1 cellular context compared by ENCODE assay signal in the genomic region with DNA sequence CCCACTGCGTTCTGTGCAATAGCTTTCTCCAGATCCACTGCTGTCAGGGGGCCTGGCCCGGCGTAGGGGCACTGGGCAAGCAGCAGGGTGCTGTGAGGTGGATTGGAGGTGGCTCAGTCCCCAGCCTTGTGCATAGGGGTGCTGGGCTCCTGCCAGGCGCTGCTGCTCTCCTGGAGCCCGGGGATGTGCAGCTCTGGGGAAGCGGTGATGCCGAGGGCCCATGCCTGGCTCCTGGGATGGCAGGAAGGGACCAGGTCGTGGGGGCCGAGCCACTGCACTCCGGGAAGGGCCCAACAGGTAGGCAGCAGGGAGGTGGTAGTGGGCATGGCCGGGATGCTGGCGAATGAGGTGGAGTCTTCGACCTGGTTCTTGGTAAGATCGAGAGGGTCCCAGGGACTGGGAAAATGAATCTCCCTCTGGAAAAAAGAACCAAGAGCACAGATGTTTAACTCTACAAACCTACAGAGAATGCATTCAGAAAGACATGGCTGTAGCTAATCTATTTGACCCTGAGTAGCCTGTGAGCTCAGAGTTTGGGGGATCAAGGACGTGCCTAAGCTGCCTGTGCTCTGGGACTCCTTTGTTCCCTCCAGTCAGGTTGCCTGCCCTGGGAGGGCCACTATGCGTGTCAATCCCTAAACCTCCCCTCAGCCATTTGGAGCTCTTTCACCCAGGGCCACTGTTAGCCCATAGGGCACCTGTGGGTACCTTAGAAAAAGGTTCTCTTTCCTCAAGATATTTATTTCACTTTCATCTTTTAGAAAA.
A peak's percentile ranks its signal among the peaks of the same experiment; 100 is the strongest.
TF ChIP-seq lines count a peak whose summit lies in the region.

No MANE protein-coding gene starts in this region.

TF ChIP-seq in HepG2, 621 proteins besides CTCF, POLR2A, EP300 and RAD21 (continues in another document):
- TF ChIP-seq, protein P1, sequence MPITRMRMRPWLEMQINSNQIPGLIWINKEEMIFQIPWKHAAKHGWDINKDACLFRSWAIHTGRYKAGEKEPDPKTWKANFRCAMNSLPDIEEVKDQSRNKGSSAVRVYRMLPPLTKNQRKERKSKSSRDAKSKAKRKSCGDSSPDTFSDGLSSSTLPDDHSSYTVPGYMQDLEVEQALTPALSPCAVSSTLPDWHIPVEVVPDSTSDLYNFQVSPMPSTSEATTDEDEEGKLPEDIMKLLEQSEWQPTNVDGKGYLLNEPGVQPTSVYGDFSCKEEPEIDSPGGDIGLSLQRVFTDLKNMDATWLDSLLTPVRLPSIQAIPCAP (CRISPR knock-in tag; IDR thresholded peaks at IDR 0.05; ENCODE audit: low read depth): no peak
- TF ChIP-seq NFE2L2 (IDR thresholded peaks at IDR 0.05; ENCODE audit: low read length): no peak
- no peak for TF ChIP-seq KDM3A (CRISPR knock-in tag; IDR thresholded peaks at IDR 0.05; ENCODE audit: low read depth)
- TF ChIP-seq ZNF619 (CRISPR knock-in tag; IDR thresholded peaks at IDR 0.05): no peak
- no peak for TF ChIP-seq FOXK1 (CRISPR knock-in tag; IDR thresholded peaks at IDR 0.05; ENCODE audit: borderline replicate concordance, low read depth)
- no peak for TF ChIP-seq ZBTB26 (CRISPR knock-in tag; IDR thresholded peaks at IDR 0.05; ENCODE audit: borderline replicate concordance)
- no peak for TF ChIP-seq ZBED4 (CRISPR knock-in tag; IDR thresholded peaks at IDR 0.05; ENCODE audit: borderline replicate concordance)
- peak; percentile 19; the same call in 1 of the 2 replicates for TF ChIP-seq ZFX (CRISPR knock-in tag; IDR thresholded peaks at IDR 0.05; ENCODE audit: low read depth)
- TF ChIP-seq NR2C2 (CRISPR knock-in tag; IDR thresholded peaks at IDR 0.05; ENCODE audit: borderline replicate concordance): 0 out of 2 replicates have a peak, but pooled peaks have one; percentile 37
- TF ChIP-seq PHF8 (CRISPR knock-in tag; IDR thresholded peaks at IDR 0.05): no peak
- TF ChIP-seq MED8 (CRISPR knock-in tag; IDR thresholded peaks at IDR 0.05; ENCODE audit: insufficient replicate concordance): no peak
- no peak for TF ChIP-seq PRMT3 (CRISPR knock-in tag; IDR thresholded peaks at IDR 0.05; ENCODE audit: borderline replicate concordance, low read depth)
- TF ChIP-seq MYNN (CRISPR knock-in tag; IDR thresholded peaks at IDR 0.05; ENCODE audit: low read depth): no peak
- TF ChIP-seq MIER2 (CRISPR knock-in tag; IDR thresholded peaks at IDR 0.05): no peak
- TF ChIP-seq TGIF2 (CRISPR knock-in tag; IDR thresholded peaks at IDR 0.05): no peak
- TF ChIP-seq ZNF460 (CRISPR knock-in tag; IDR thresholded peaks at IDR 0.05; ENCODE audit: borderline replicate concordance): no peak
- no peak for TF ChIP-seq SIN3A (IDR thresholded peaks at IDR 0.05; ENCODE audit: borderline replicate concordance, low read depth, low read length)
- no peak for TF ChIP-seq ZNF350 (CRISPR knock-in tag; IDR thresholded peaks at IDR 0.05; ENCODE audit: borderline replicate concordance, low read depth)
- no peak for TF ChIP-seq NONO (IDR thresholded peaks at IDR 0.05)
- TF ChIP-seq NONO (CRISPR knock-in tag; conservative IDR thresholded peaks at IDR 0.05): peak; percentile 23; the same call in 1 of the 2 replicates
- TF ChIP-seq ZNF333 (CRISPR knock-in tag; IDR thresholded peaks at IDR 0.05; ENCODE audit: borderline replicate concordance): no peak
- no peak for TF ChIP-seq CEBPZ (IDR thresholded peaks at IDR 0.05; ENCODE audit: low read length)
- no peak for TF ChIP-seq PHF20 (CRISPR knock-in tag; IDR thresholded peaks at IDR 0.05)
- TF ChIP-seq ZBTB38 (CRISPR knock-in tag; IDR thresholded peaks at IDR 0.05): no peak; the same call in 1 of the 2 replicates
- no peak for TF ChIP-seq TRAFD1 (CRISPR knock-in tag; IDR thresholded peaks at IDR 0.05; ENCODE audit: borderline replicate concordance)
- no peak for TF ChIP-seq MAFG (CRISPR knock-in tag; IDR thresholded peaks at IDR 0.05)
- TF ChIP-seq BORCS8-MEF2B (CRISPR knock-in tag; IDR thresholded peaks at IDR 0.05): 0 out of 2 replicates have a peak, but pooled peaks have one; percentile 27
- TF ChIP-seq ZNF841 (CRISPR knock-in tag; IDR thresholded peaks at IDR 0.05; ENCODE audit: borderline replicate concordance): peak; percentile 68; the same call in 1 of the 2 replicates
- TF ChIP-seq HNF4A (CRISPR knock-in tag; IDR thresholded peaks at IDR 0.05): peak; percentile 71
- TF ChIP-seq ZNF468 (CRISPR knock-in tag; IDR thresholded peaks at IDR 0.05): no peak
- no peak for TF ChIP-seq HMG20A (CRISPR knock-in tag; IDR thresholded peaks at IDR 0.05; ENCODE audit: borderline replicate concordance)
- no peak for TF ChIP-seq CAMTA2 (CRISPR knock-in tag; IDR thresholded peaks at IDR 0.05; ENCODE audit: borderline replicate concordance)
- TF ChIP-seq DNMT1 (CRISPR knock-in tag; IDR thresholded peaks at IDR 0.05): 0 out of 2 replicates have a peak, but pooled peaks have one; percentile 27
- no peak for TF ChIP-seq HBP1 (CRISPR knock-in tag; IDR thresholded peaks at IDR 0.05; ENCODE audit: low read depth)
- TF ChIP-seq ZFP36 (IDR thresholded peaks at IDR 0.05; ENCODE audit: borderline replicate concordance, low read depth, low read length, partially characterized antibody): no peak
- no peak for TF ChIP-seq NFIB (CRISPR knock-in tag; IDR thresholded peaks at IDR 0.05; ENCODE audit: borderline replicate concordance)
- TF ChIP-seq SUZ12 (IDR thresholded peaks at IDR 0.05; ENCODE audit: low read depth, low read length): no peak
- TF ChIP-seq ZBTB21 (CRISPR knock-in tag; IDR thresholded peaks at IDR 0.05): no peak
- no peak for TF ChIP-seq ZNF264 (CRISPR knock-in tag; IDR thresholded peaks at IDR 0.05)
- TF ChIP-seq ZZZ3 (CRISPR knock-in tag; IDR thresholded peaks at IDR 0.05; ENCODE audit: borderline replicate concordance): no peak
- TF ChIP-seq, protein P2, sequence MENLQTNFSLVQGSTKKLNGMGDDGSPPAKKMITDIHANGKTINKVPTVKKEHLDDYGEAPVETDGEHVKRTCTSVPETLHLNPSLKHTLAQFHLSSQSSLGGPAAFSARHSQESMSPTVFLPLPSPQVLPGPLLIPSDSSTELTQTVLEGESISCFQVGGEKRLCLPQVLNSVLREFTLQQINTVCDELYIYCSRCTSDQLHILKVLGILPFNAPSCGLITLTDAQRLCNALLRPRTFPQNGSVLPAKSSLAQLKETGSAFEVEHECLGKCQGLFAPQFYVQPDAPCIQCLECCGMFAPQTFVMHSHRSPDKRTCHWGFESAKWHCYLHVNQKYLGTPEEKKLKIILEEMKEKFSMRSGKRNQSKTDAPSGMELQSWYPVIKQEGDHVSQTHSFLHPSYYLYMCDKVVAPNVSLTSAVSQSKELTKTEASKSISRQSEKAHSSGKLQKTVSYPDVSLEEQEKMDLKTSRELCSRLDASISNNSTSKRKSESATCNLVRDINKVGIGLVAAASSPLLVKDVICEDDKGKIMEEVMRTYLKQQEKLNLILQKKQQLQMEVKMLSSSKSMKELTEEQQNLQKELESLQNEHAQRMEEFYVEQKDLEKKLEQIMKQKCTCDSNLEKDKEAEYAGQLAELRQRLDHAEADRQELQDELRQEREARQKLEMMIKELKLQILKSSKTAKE (CRISPR knock-in tag; IDR thresholded peaks at IDR 0.05; ENCODE audit: borderline replicate concordance): 0 out of 2 replicates have a peak, but pooled peaks have one; percentile 12
- TF ChIP-seq SYNCRIP (IDR thresholded peaks at IDR 0.05; ENCODE audit: insufficient read depth, low read depth, low read length): no peak
- TF ChIP-seq ZFP36L2 (CRISPR knock-in tag; IDR thresholded peaks at IDR 0.05): no peak
- TF ChIP-seq, protein P3, sequence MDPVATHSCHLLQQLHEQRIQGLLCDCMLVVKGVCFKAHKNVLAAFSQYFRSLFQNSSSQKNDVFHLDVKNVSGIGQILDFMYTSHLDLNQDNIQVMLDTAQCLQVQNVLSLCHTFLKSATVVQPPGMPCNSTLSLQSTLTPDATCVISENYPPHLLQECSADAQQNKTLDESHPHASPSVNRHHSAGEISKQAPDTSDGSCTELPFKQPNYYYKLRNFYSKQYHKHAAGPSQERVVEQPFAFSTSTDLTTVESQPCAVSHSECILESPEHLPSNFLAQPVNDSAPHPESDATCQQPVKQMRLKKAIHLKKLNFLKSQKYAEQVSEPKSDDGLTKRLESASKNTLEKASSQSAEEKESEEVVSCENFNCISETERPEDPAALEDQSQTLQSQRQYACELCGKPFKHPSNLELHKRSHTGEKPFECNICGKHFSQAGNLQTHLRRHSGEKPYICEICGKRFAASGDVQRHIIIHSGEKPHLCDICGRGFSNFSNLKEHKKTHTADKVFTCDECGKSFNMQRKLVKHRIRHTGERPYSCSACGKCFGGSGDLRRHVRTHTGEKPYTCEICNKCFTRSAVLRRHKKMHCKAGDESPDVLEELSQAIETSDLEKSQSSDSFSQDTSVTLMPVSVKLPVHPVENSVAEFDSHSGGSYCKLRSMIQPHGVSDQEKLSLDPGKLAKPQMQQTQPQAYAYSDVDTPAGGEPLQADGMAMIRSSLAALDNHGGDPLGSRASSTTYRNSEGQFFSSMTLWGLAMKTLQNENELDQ (CRISPR knock-in tag; IDR thresholded peaks at IDR 0.05; ENCODE audit: borderline replicate concordance): no peak
- peak; percentile 89 for TF ChIP-seq AGO2 (optimal IDR thresholded peaks at IDR 0.05; ENCODE audit: low read depth, low read length)
